Comparison of ENCODE assay signal across 16 cellular contexts in genomic region chr13:77136902-77137420, GRCh38.
DNase-seq lines count a peak whose midpoint lies in the region; ATAC-seq and TF ChIP-seq lines count a peak whose summit lies in the region.
"Had no signal": no experiment of that assay in that cellular context is flagged by ENCODE, and none has a peak within 500 bp of the region (broad histone marks: within the 10 kb centered on the region; RNA-seq: fewer than 3 reads in every experiment).

No MANE protein-coding gene starts in this region.

- H3K27me3 Mint-ChIP-seq in nephron progenitor cell (ENCODE audit: low read depth, poor library complexity) = no peaks in the 10 kb centered on the region
- H3K27me3 Mint-ChIP-seq: CD8-positive, alpha-beta memory T cell had no signal

- peaks cover 5% of the 10 kb centered on the region for H3K4me1 Mint-ChIP-seq in nephron progenitor cell

- ATAC-seq in HG03135 (IDR thresholded peaks at IDR 0.05; ENCODE audit: unreplicated experiment) = no peak

- peaks cover 38% of the 10 kb centered on the region for H3K36me3 Mint-ChIP-seq in nephron progenitor cell (ENCODE audit: low read depth)

- no peaks in the 10 kb centered on the region for H3K9me3 Mint-ChIP-seq in nephron progenitor cell
- H3K9me3 Mint-ChIP-seq: CD8-positive, alpha-beta memory T cell had no signal

- DNase-seq in ELR (ENCODE audit: low read depth) = peak; percentile 50
- DNase-seq in NCI-H226 = peak; percentile 29
- DNase-seq in fibroblast of gingiva (ENCODE audit: low read depth) = peak; percentile 70
- DNase-seq in nephron progenitor cell = no peak
- no peak for DNase-seq in DMS114 treated with DMSO at 0.1 percent for 48 hours (lab: John Stamatoyannopoulos, UW; ENCODE audit: unreplicated experiment)
- DNase-seq in NCI-H1694 (lab: John Stamatoyannopoulos, UW) = no peak
- no peak for DNase-seq in NCI-H774 (lab: John Stamatoyannopoulos, UW)
- DNase-seq: CD8-positive, alpha-beta memory T cell; central memory CD4-positive, alpha-beta T cell; esophagus squamous epithelium; NCI-H1436; NCI-H748 treated with DMSO at 0.1 percent for 48 hours; Right ventricle myocardium superior; stimulated activated CD4-positive, alpha-beta T cell treated with anti-CD3 and anti-CD28 coated beads, Interleukin-2, amount 100 ng/mL, for 24 hours; stimulated activated naive CD4-positive, alpha-beta T cell treated with Interleukin-2 at 50 U/mL for 16 hours had no signal

- H3K27ac Mint-ChIP-seq in nephron progenitor cell = peak overlapping the region; percentile 50

- H3K4me3 Mint-ChIP-seq in nephron progenitor cell = no peak overlapping the region
- H3K4me3 Mint-ChIP-seq: CD8-positive, alpha-beta memory T cell had no signal

- no peak for TF ChIP-seq CTCF in nephron progenitor cell (IDR thresholded peaks at IDR 0.05)

Comparison
In these comparisons a context has a peak if more than half of its experiments do, and no peak if none do; other contexts are left out.
1. DNase-seq: peak in ELR (single experiment), NCI-H226 (single experiment) and fibroblast of gingiva (single experiment); none in nephron progenitor cell (single experiment), DMS114 treated with DMSO at 0.1 percent for 48 hours (single experiment), NCI-H1694 (single experiment) and NCI-H774 (single experiment).